8 cellular contexts compared by ENCODE assay signal in the genomic region with DNA sequence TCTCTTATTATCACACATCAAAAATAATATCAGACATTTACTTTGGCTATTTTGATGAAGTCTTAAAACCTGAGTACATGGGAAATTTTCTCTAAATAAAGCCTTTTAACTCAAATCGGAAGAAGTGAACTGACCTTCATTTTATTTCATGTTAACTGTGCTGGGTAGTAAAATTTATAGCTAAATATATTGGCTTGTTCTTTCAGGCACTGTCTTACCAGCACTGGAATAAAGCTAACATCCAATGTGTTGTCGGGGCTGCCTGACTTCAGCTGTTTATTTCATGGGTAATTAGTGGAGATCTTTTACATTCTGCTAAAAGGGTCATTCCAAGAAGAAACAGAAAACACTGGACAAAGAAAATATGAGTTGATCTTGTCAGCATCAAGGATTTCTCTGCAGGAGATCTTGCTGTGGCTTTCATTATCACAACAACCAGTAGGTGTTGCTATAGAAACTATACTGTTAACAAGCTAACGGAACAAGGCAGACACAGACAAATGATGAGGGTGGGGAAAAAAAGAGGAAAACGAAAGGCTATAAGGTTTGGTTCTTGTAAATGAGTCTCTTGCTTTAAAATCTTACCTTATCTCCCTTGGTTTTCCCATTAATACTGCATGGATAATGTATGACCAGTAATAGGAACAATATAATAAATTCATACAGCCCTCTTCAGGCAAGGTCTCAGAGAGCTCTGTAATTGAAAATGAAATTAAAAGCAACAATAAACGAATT.
DNase-seq lines count a peak whose midpoint lies in the region; ATAC-seq and TF ChIP-seq lines count a peak whose summit lies in the region.

No MANE protein-coding gene starts in this region.

- H3K9me3 ChIP-seq in gastrocnemius medialis (no peaks in the 10 kb centered on the region), stomach (no peaks in the 10 kb centered on the region)

- peak; percentile 89 for ATAC-seq in GM21529 (IDR thresholded peaks at IDR 0.05; ENCODE audit: unreplicated experiment)
- no peak for ATAC-seq in gastrocnemius medialis

- in situ Hi-C loops in gastrocnemius medialis (cut with MboI; ENCODE audit: low sequenced_read_pairs in 4 of 4) = no loop called here

- peak overlapping the region; percentile 31; the same call in 1 of the 2 replicates for H3K4me3 ChIP-seq in GM12864 (ENCODE audit: low read depth, low read length)
- H3K4me3 ChIP-seq in gastrocnemius medialis = no peak overlapping the region
- H3K4me3 ChIP-seq in stomach = no peak overlapping the region

- H3K36me3 ChIP-seq in gastrocnemius medialis (no peaks in the 10 kb centered on the region), stomach (no peaks in the 10 kb centered on the region)

- intact Hi-C loops in gastrocnemius medialis (cut with DNase I; ENCODE audit: low total_unique reads) (no loop called here), stomach (cut with DNase I; ENCODE audit: low total_unique reads) (no loop called here)

- no peak for TF ChIP-seq EP300 in stomach (IDR thresholded peaks at IDR 0.05)

- no peak for DNase-seq in GM12864 (ENCODE audit: low read depth)
- DNase-seq in HT-29 (ENCODE audit: low spot score) = peak; percentile 41
- peak; percentile 48 for DNase-seq in SHP77 treated with DMSO at 0.1 percent for 48 hours (lab: John Stamatoyannopoulos, UW)
- DNase-seq in glomerular visceral epithelial cell (ENCODE audit: extremely low spot score) = peak; percentile 79
- DNase-seq in gastrocnemius medialis = no peak
- DNase-seq in stomach = no peak
- DNase-seq in stimulated activated CD4-positive, alpha-beta T cell treated with anti-CD3 and anti-CD28 coated beads, Interleukin-2, amount 100 ng/mL, for 24 hours = no peak

- TF ChIP-seq POLR2A in gastrocnemius medialis (IDR thresholded peaks at IDR 0.05) (no peak), stomach (IDR thresholded peaks at IDR 0.05) (no peak)

- H3K4me1 ChIP-seq in gastrocnemius medialis (no peaks in the 10 kb centered on the region), stomach (no peaks in the 10 kb centered on the region)

- WGBS in stomach, 5 donors = 35 to 38% (median 37%) methylated on average over 5 of the region's 5 CpGs

- TF ChIP-seq CTCF in GM12864 (IDR thresholded peaks at IDR 0.05; ENCODE audit: low read depth, low read length, missing control alignments) = peak; percentile 12
- no peak for TF ChIP-seq CTCF in gastrocnemius medialis (IDR thresholded peaks at IDR 0.05 in 4 of 5, conservative IDR thresholded peaks at IDR 0.05 in 1 of 5)
- TF ChIP-seq CTCF in stomach (IDR thresholded peaks at IDR 0.05) = no peak

- no peaks in the 10 kb centered on the region for H3K27me3 ChIP-seq in gastrocnemius medialis
- H3K27me3 ChIP-seq in stomach = no peaks in the 10 kb centered on the region

- H3K27ac ChIP-seq in gastrocnemius medialis = no peak overlapping the region
- no peak overlapping the region for H3K27ac ChIP-seq in stomach

Comparison
In these comparisons a context has a peak if more than half of its experiments do, and no peak if none do; other contexts are left out.
1. DNase-seq: peak in HT-29 (single experiment), SHP77 treated with DMSO at 0.1 percent for 48 hours (single experiment) and glomerular visceral epithelial cell (single experiment); none in GM12864 (single experiment), gastrocnemius medialis (0 of 2), stomach (single experiment) and stimulated activated CD4-positive, alpha-beta T cell treated with anti-CD3 and anti-CD28 coated beads, Interleukin-2, amount 100 ng/mL, for 24 hours (0 of 2).